15 cellular contexts compared by ENCODE assay signal in the genomic region with DNA sequence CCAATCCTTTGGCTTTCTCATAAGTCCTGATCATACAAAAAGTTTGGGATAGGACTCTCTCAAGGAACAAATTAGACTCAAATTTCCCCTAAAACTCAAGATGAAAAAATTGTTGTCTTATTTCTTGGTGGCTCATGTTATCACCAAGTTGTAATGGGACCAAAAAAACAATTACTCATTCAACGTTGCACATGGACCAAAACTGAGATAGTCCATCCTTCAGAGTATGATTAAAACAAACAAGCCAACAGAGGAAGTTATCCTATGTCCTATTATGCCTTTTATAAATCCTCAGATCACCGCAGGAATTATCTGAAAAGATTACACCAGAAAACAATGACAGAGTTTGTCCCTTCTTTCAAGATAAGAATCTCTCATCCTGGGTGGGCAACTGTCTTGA.
DNase-seq lines count a peak whose midpoint lies in the region; ATAC-seq, FAIRE-seq and TF ChIP-seq lines count a peak whose summit lies in the region.
"Had no signal": no experiment of that assay in that cellular context is flagged by ENCODE, and none has a peak within 500 bp of the region (broad histone marks: within the 10 kb centered on the region; RNA-seq: fewer than 3 reads in every experiment).

No MANE protein-coding gene starts in this region.

- intact Hi-C loops in transverse colon (cut with DNase I; ENCODE audit: low total_unique reads) = no loop called here

- H3K4me3 ChIP-seq in A549 (no peak overlapping the region), transverse colon (no peak overlapping the region)
- peak overlapping the region; percentile 92 for H3K4me3 ChIP-seq in CD4-positive, CD25-positive, alpha-beta regulatory T cell (ENCODE audit: low read depth, low read length)

- no peak overlapping the region for H3K27ac ChIP-seq in A549
- peak overlapping the region; percentile 98 for H3K27ac ChIP-seq in CD4-positive, CD25-positive, alpha-beta regulatory T cell (ENCODE audit: insufficient read depth, low read length, poor library complexity, severe bottlenecking)
- H3K27ac ChIP-seq in transverse colon = peak overlapping the region in 1 of 4 donors; percentile 6

- peak; percentile 54 for FAIRE-seq in A549 (lab: Jason Lieb, UNC)

- H3K4me3 Mint-ChIP-seq in CD4-positive, CD25-positive, alpha-beta regulatory T cell = peak overlapping the region; percentile 86 to 91 (median 88)
- peak overlapping the region; percentile 71 for H3K4me3 Mint-ChIP-seq in activated CD8-positive, alpha-beta T cell treated with anti-CD3 and anti-CD28 coated beads, Interleukin-2, amount 10 ng/mL, durations not matched to agents 7 days and 5 days
- peak overlapping the region; percentile 78 to 86 (median 84) for H3K4me3 Mint-ChIP-seq in immature natural killer cell
- H3K4me3 Mint-ChIP-seq: H9 had no signal

- TF ChIP-seq CTCF in A549 (IDR thresholded peaks at IDR 0.05) (no peak), transverse colon (IDR thresholded peaks at IDR 0.05) (no peak)

- H3K4me2 ChIP-seq in A549 = no peak overlapping the region

- H3K36me3 ChIP-seq in CD4-positive, CD25-positive, alpha-beta regulatory T cell (ENCODE audit: control insufficient read depth, insufficient read depth, low read length) = no peaks in the 10 kb centered on the region
- H3K36me3 ChIP-seq in transverse colon = peaks cover 0 to 12% (median 0%) of the 10 kb centered on the region in 4 donors

- no peak for TF ChIP-seq EP300 in A549 (IDR thresholded peaks at IDR 0.05)
- TF ChIP-seq EP300 in transverse colon (IDR thresholded peaks at IDR 0.05; ENCODE audit: low read depth) = no peak

- no peak for ATAC-seq in A549
- ATAC-seq in CD4-positive, CD25-positive, alpha-beta regulatory T cell (ENCODE audit: low read depth in 2 of 2) = no peak
- ATAC-seq in activated CD8-positive, alpha-beta T cell treated with anti-CD3 and anti-CD28 coated beads, Interleukin-2, amount 10 ng/mL, durations not matched to agents 7 days and 5 days = peak; percentile 3

- DNase-seq in A549 (ENCODE audit: low read depth in 1 of 2, low spot score in 1 of 2) (no peak), immature natural killer cell (no peak), inferior parietal cortex (ENCODE audit: extremely low spot score) (no peak), transverse colon (no peak), AG08395 (ENCODE audit: low spot score) (no peak)
- DNase-seq in CD4-positive, CD25-positive, alpha-beta regulatory T cell = no peak
- no peak for DNase-seq in activated CD8-positive, alpha-beta T cell treated with anti-CD3 and anti-CD28 coated beads, Interleukin-2, amount 10 ng/mL, durations not matched to agents 7 days and 5 days
- DNase-seq: AML-193, H9, left cardiac atrium, mesendoderm, NCI-H1694 treated with DMSO at 0.1 percent for 48 hours, NCI-H226, NCI-H774, posterior cingulate gyrus had no signal

- H3K4me1 ChIP-seq in A549 (peaks cover 26% of the 10 kb centered on the region), transverse colon (peaks cover 4 to 20% (median 9%) of the 10 kb centered on the region in 4 donors)
- peaks cover 98% of the 10 kb centered on the region for H3K4me1 ChIP-seq in CD4-positive, CD25-positive, alpha-beta regulatory T cell (ENCODE audit: control insufficient read depth, insufficient read depth, low read length, poor library complexity, severe bottlenecking)

- CTCF ChIA-PET in A549 (lab: Yijun Ruan, JAX) = no interaction called here
- CTCF ChIA-PET in activated CD8-positive, alpha-beta T cell treated with anti-CD3 and anti-CD28 coated beads, Interleukin-2, amount 10 ng/mL, durations not matched to agents 7 days and 5 days (lab: Charles Lee) = no interaction called here

- peak overlapping the region; percentile 99 to 100 (median 99) for H3K27ac Mint-ChIP-seq in CD4-positive, CD25-positive, alpha-beta regulatory T cell
- peak overlapping the region; percentile 92 for H3K27ac Mint-ChIP-seq in activated CD8-positive, alpha-beta T cell treated with anti-CD3 and anti-CD28 coated beads, Interleukin-2, amount 10 ng/mL, durations not matched to agents 7 days and 5 days
- peak overlapping the region; percentile 83 to 98 (median 95) for H3K27ac Mint-ChIP-seq in immature natural killer cell
- H3K27ac Mint-ChIP-seq: H9 had no signal

- no peaks in the 10 kb centered on the region for H3K27me3 ChIP-seq in CD4-positive, CD25-positive, alpha-beta regulatory T cell (ENCODE audit: control insufficient read depth, insufficient read depth, low read length)
- no peaks in the 10 kb centered on the region for H3K27me3 ChIP-seq in transverse colon

- H3K27me3 Mint-ChIP-seq in CD4-positive, CD25-positive, alpha-beta regulatory T cell = no peaks in the 10 kb centered on the region
- H3K27me3 Mint-ChIP-seq in activated CD8-positive, alpha-beta T cell treated with anti-CD3 and anti-CD28 coated beads, Interleukin-2, amount 10 ng/mL, durations not matched to agents 7 days and 5 days (ENCODE audit: low read depth) = no peaks in the 10 kb centered on the region
- H3K27me3 Mint-ChIP-seq in immature natural killer cell (ENCODE audit: low read depth in 3 of 3) = peaks cover 0 to 3% (median 0%) of the 10 kb centered on the region in 3 donors

- peaks cover 24% of the 10 kb centered on the region for H3K36me3 Mint-ChIP-seq in CD4-positive, CD25-positive, alpha-beta regulatory T cell
- H3K36me3 Mint-ChIP-seq in activated CD8-positive, alpha-beta T cell treated with anti-CD3 and anti-CD28 coated beads, Interleukin-2, amount 10 ng/mL, durations not matched to agents 7 days and 5 days (ENCODE audit: low read depth) = peaks cover 36% of the 10 kb centered on the region
- peaks cover 16 to 21% (median 18%) of the 10 kb centered on the region in 3 donors for H3K36me3 Mint-ChIP-seq in immature natural killer cell

- TF ChIP-seq POLR2A in A549 (IDR thresholded peaks at IDR 0.05; ENCODE audit: low read length) (no peak), transverse colon (IDR thresholded peaks at IDR 0.05) (no peak)

- H3K9me3 ChIP-seq in A549 (peaks cover 21% of the 10 kb centered on the region), transverse colon (peaks cover 0 to 8% of the 10 kb centered on the region in 2 donors)
- H3K9me3 ChIP-seq in CD4-positive, CD25-positive, alpha-beta regulatory T cell (ENCODE audit: control insufficient read depth in 2 of 2, low read length in 2 of 2) = no peaks in the 10 kb centered on the region

- WGBS in A549 (ENCODE audit: missing lambda C conversion rate) = 71% methylated on average over 2 of the region's 2 CpGs
- WGBS in transverse colon (ENCODE audit: low coverage in 1 of 2), 2 donors = 74 to 80% methylated on average over 2 of the region's 2 CpGs

- no peak for TF ChIP-seq RAD21 in A549 (conservative IDR thresholded peaks at IDR 0.05 in 1 of 2, IDR thresholded peaks at IDR 0.05 in 1 of 2)

- peaks cover 33 to 94% (median 77%) of the 10 kb centered on the region in 4 donors for H3K4me1 Mint-ChIP-seq in CD4-positive, CD25-positive, alpha-beta regulatory T cell
- H3K4me1 Mint-ChIP-seq in activated CD8-positive, alpha-beta T cell treated with anti-CD3 and anti-CD28 coated beads, Interleukin-2, amount 10 ng/mL, durations not matched to agents 7 days and 5 days (ENCODE audit: low read depth) = peaks cover 90% of the 10 kb centered on the region
- peaks cover 74 to 88% of the 10 kb centered on the region in 2 donors for H3K4me1 Mint-ChIP-seq in immature natural killer cell

- peaks cover 0 to 9% (median 2%) of the 10 kb centered on the region in 7 donors for H3K9me3 Mint-ChIP-seq in CD4-positive, CD25-positive, alpha-beta regulatory T cell
- H3K9me3 Mint-ChIP-seq in activated CD8-positive, alpha-beta T cell treated with anti-CD3 and anti-CD28 coated beads, Interleukin-2, amount 10 ng/mL, durations not matched to agents 7 days and 5 days (ENCODE audit: insufficient read depth) = peaks cover 7% of the 10 kb centered on the region
- H3K9me3 Mint-ChIP-seq in immature natural killer cell = no peaks in the 10 kb centered on the region

- in situ Hi-C loops in transverse colon (cut with MboI; ENCODE audit: low pct_ligation_motif_present in 1 of 4, low pct_unique_long_range_greater_than_20kb in 1 of 4, low sequenced_read_pairs in 3 of 4) = no loop called here

- POLR2A ChIA-PET in A549 (lab: Yijun Ruan, JAX) = no interaction called here
- POLR2A ChIA-PET in activated CD8-positive, alpha-beta T cell treated with anti-CD3 and anti-CD28 coated beads, Interleukin-2, amount 10 ng/mL, durations not matched to agents 7 days and 5 days (lab: Charles Lee) = interaction anchor here (5.7 kb wide), 1 partner anchor 90 kb away, joined by 27 read pairs; the partner anchor contains the start of gene FOXP1

TF ChIP-seq in A549, 52 proteins besides CTCF, POLR2A, EP300 and RAD21:
- TF ChIP-seq HES2 (IDR thresholded peaks at IDR 0.05) = no peak
- no peak for TF ChIP-seq SMC3 (IDR thresholded peaks at IDR 0.05)
- TF ChIP-seq HDAC2 (IDR thresholded peaks at IDR 0.05) = no peak
- TF ChIP-seq BHLHE40 (IDR thresholded peaks at IDR 0.05; ENCODE audit: low read depth, low read length) = no peak
- no peak for TF ChIP-seq MAFK (IDR thresholded peaks at IDR 0.05; ENCODE audit: partially characterized antibody)
- no peak for TF ChIP-seq E2F6 (IDR thresholded peaks at IDR 0.05; ENCODE audit: borderline replicate concordance, low read depth)
